8 cellular contexts compared by ENCODE assay signal in genomic region chr16:17476414-17477259, GRCh38. TPM values are rescaled to one million over a fixed set of nuclear protein-coding genes. Genes with fewer than 3 reads are reported as not detected.
DNase-seq lines count a peak whose midpoint lies in the region; ATAC-seq, FAIRE-seq and TF ChIP-seq lines count a peak whose summit lies in the region.

No MANE protein-coding gene starts in this region.

- BruUV-seq in endothelial cell of umbilical vein (replicated peaks; lab: Mats Ljungman, UMichigan): no TSS peak

- no peaks in the 10 kb centered on the region for H3K4me1 ChIP-seq in endothelial cell of umbilical vein (ENCODE audit: control insufficient read depth, extremely low read depth, insufficient read depth, low read length)
- H3K4me1 ChIP-seq in mucosa of descending colon (ENCODE audit: low read depth): peaks cover 11% of the 10 kb centered on the region

- H3K9me3 ChIP-seq in endothelial cell of umbilical vein (replicated peaks; ENCODE audit: control insufficient read depth, insufficient read depth, low read length) (no peaks in the 10 kb centered on the region), mucosa of descending colon (no peaks in the 10 kb centered on the region)

- no peak overlapping the region for H3K27ac ChIP-seq in endothelial cell of umbilical vein (ENCODE audit: insufficient read depth, low read depth, low read length)

- POLR2A ChIA-PET in endothelial cell of umbilical vein (lab: Charles Lee): no interaction called here

- no peak overlapping the region for H3K4me2 ChIP-seq in endothelial cell of umbilical vein (ENCODE audit: insufficient read depth, low read length)

- no peaks in the 10 kb centered on the region for H3K79me2 ChIP-seq in endothelial cell of umbilical vein (ENCODE audit: control insufficient read depth, insufficient read depth, low read length)

- H3K9me1 ChIP-seq in endothelial cell of umbilical vein (replicated peaks; ENCODE audit: control insufficient read depth, extremely low read depth, insufficient read depth, low read length): no peaks in the 10 kb centered on the region

- no peak for TF ChIP-seq POLR2A in endothelial cell of umbilical vein (IDR thresholded peaks at IDR 0.05; ENCODE audit: low read depth, low read length)

- no peaks in the 10 kb centered on the region for H3K27me3 ChIP-seq in endothelial cell of umbilical vein (ENCODE audit: control insufficient read depth in 2 of 2, insufficient read depth in 2 of 2, low read length in 2 of 2)

- dilution Hi-C loops in endothelial cell of umbilical vein (cut with MboI; ENCODE audit: extremely low pct_ligation_motif_present, low sequenced_read_pairs): no loop called here

- DNase-seq in COLO829 (ENCODE audit: low spot score) (peak; percentile 72), NCI-H2196 (lab: John Stamatoyannopoulos, UW; ENCODE audit: unreplicated experiment) (peak; percentile 67), endothelial cell of umbilical vein (ENCODE audit: low read depth, low spot score) (peak; percentile 6), mucosa of descending colon (peak; percentile 55 to 81 (median 61))
- peak; percentile 23 for DNase-seq in activated CD4-positive, alpha-beta T cell treated with anti-CD3 and anti-CD28 coated beads for 1 hour

- no peaks in the 10 kb centered on the region for H4K20me1 ChIP-seq in endothelial cell of umbilical vein (replicated peaks; ENCODE audit: control insufficient read depth, extremely low read depth, insufficient read depth, low read length)

- ATAC-seq in GM21515 (IDR thresholded peaks at IDR 0.05; ENCODE audit: unreplicated experiment): peak; percentile 67
- ATAC-seq in mucosa of descending colon: peak; percentile 88
- no peak for ATAC-seq in GM21360 (IDR thresholded peaks at IDR 0.05; ENCODE audit: unreplicated experiment)
- ATAC-seq in HG02981 (IDR thresholded peaks at IDR 0.05; ENCODE audit: unreplicated experiment): no peak

- intact Hi-C loops in endothelial cell of umbilical vein (cut with micrococcal nuclease): no loop called here
- intact Hi-C loops in mucosa of descending colon (cut with DNase I, micrococcal nuclease): no loop called here

- H3K4me3 ChIP-seq in endothelial cell of umbilical vein (replicated peaks in 1 of 3; ENCODE audit: insufficient read depth in 1 of 3, low read depth in 1 of 3, low read length in 3 of 3) (no peak overlapping the region), mucosa of descending colon (no peak overlapping the region)

- peak in 1 of 2 donors; percentile 27 for TF ChIP-seq CTCF in endothelial cell of umbilical vein (IDR thresholded peaks at IDR 0.05; ENCODE audit: extremely low read depth in 1 of 2, insufficient read depth in 1 of 2, low read depth in 1 of 2, low read length in 2 of 2)
- no peak for TF ChIP-seq CTCF in mucosa of descending colon (IDR thresholded peaks at IDR 0.05)

- H2AFZ ChIP-seq in endothelial cell of umbilical vein (ENCODE audit: low read depth, low read length): no peak overlapping the region

- no peaks in the 10 kb centered on the region for H3K36me3 ChIP-seq in endothelial cell of umbilical vein (ENCODE audit: control insufficient read depth in 2 of 2, extremely low read depth in 1 of 2, insufficient read depth in 2 of 2, low read length in 2 of 2)
- no peaks in the 10 kb centered on the region for H3K36me3 ChIP-seq in mucosa of descending colon (ENCODE audit: low read depth)

- H3K9ac ChIP-seq in endothelial cell of umbilical vein (replicated peaks; ENCODE audit: extremely low read depth, insufficient read depth, low read length): no peak overlapping the region

- CTCF ChIA-PET in endothelial cell of umbilical vein (lab: Charles Lee): no interaction called here

- no peak for FAIRE-seq in endothelial cell of umbilical vein (lab: Jason Lieb, UNC)

TF ChIP-seq in endothelial cell of umbilical vein, 7 proteins besides CTCF, POLR2A, EP300 and RAD21:
- no peak for TF ChIP-seq MYC (IDR thresholded peaks at IDR 0.05; ENCODE audit: low read depth, low read length)
- no peak for TF ChIP-seq JUN (IDR thresholded peaks at IDR 0.05; ENCODE audit: borderline replicate concordance, insufficient read depth, insufficient read length, low read depth)
- no peak for TF ChIP-seq GATA2 (IDR thresholded peaks at IDR 0.05; ENCODE audit: insufficient read depth, insufficient read length, low read depth, low read length)
- TF ChIP-seq MAX (IDR thresholded peaks at IDR 0.05; ENCODE audit: insufficient read depth, insufficient read length): no peak
- no peak for TF ChIP-seq FOS (IDR thresholded peaks at IDR 0.05; ENCODE audit: borderline replicate concordance, insufficient read depth, low read length)
- no peak for TF ChIP-seq POLR2AphosphoS5 (IDR thresholded peaks at IDR 0.05; ENCODE audit: insufficient read depth, low read depth, low read length)
- TF ChIP-seq EZH2 (IDR thresholded peaks at IDR 0.05; ENCODE audit: borderline replicate concordance, low read depth, low read length, severe bottlenecking): no peak

RNA-seq across cellular contexts. Expression of gene XYLT1, which starts 5.9 kb away (rescaled TPM):
- 0.78 and 2.9 TPM in 2 replicates for total RNA-seq in endothelial cell of umbilical vein
- 0.51 and 0.63 TPM in 2 replicates for polyA plus RNA-seq in endothelial cell of umbilical vein
- polyA plus RNA-seq in endothelial cell of umbilical vein (2011; cell fraction: cytosol; rRNA removed): 0.48 and 0.49 TPM in 2 replicates
- 0.62 TPM in 2 replicates for polyA plus RNA-seq in endothelial cell of umbilical vein (2011; cell fraction: nucleus; rRNA removed)
- polyA plus RNA-seq in endothelial cell of umbilical vein (2012): 0.01 and 0.05 TPM in 2 replicates
- 2.7 and 4.0 TPM in 2 replicates for polyA minus RNA-seq in endothelial cell of umbilical vein
- polyA minus RNA-seq in endothelial cell of umbilical vein (2011; cell fraction: cytosol; rRNA and poly(A)+ RNA removed): not detected
- 3.6 and 3.8 TPM in 2 replicates for polyA minus RNA-seq in endothelial cell of umbilical vein (2011; cell fraction: nucleus; rRNA and poly(A)+ RNA removed)
- total RNA-seq in mucosa of descending colon: 10 to 100 TPM; 23.1 to 44.0 (median 34.1) TPM

Comparison
In these comparisons a context has a peak if more than half of its experiments do, and no peak if none do; other contexts are left out.
1. DNase-seq: peak in every context shown above with its lines; median percentile 72 in COLO829; 67 in NCI-H2196; 61 in mucosa of descending colon; 23 in activated CD4-positive, alpha-beta T cell treated with anti-CD3 and anti-CD28 coated beads for 1 hour; 6 in endothelial cell of umbilical vein.
2. ATAC-seq: peak in GM21515 (single experiment) and mucosa of descending colon (single experiment); none in GM21360 (single experiment) and HG02981 (single experiment).